ENCODE assay signal across 9 cellular contexts in genomic region chr3:148861277-148861869, GRCh38. TPM values are rescaled to one million over a fixed set of nuclear protein-coding genes. Genes with fewer than 3 reads are reported as not detected.
A peak's percentile ranks its signal among the peaks of the same experiment; 100 is the strongest.
DNase-seq lines count a peak whose midpoint lies in the region; ATAC-seq and TF ChIP-seq lines count a peak whose summit lies in the region.
"Had no signal": no experiment of that assay in that cellular context is flagged by ENCODE, and none has a peak within 500 bp of the region (broad histone marks: within the 10 kb centered on the region; RNA-seq: fewer than 3 reads in every experiment).

No MANE protein-coding gene starts in this region.

- H2AFZ ChIP-seq in PC-3 (ENCODE audit: low read length), result no peak overlapping the region

- no peak overlapping the region for H3K27ac Mint-ChIP-seq in endothelial cell (ENCODE audit: unreplicated experiment)
- H3K27ac Mint-ChIP-seq in nephron progenitor cell, result no peak overlapping the region
- H3K27ac Mint-ChIP-seq: activated naive CD8-positive, alpha-beta T cell had no signal

- H3K4me1 Mint-ChIP-seq in endothelial cell (ENCODE audit: unreplicated experiment), result no peaks in the 10 kb centered on the region
- H3K4me1 Mint-ChIP-seq in nephron progenitor cell, result peaks cover 11% of the 10 kb centered on the region

- no peaks in the 10 kb centered on the region for H3K9me2 ChIP-seq in PC-3 (replicated peaks; ENCODE audit: low read length)

- no peaks in the 10 kb centered on the region for H3K27me3 Mint-ChIP-seq in endothelial cell (ENCODE audit: unreplicated experiment)
- peaks cover 18% of the 10 kb centered on the region for H3K27me3 Mint-ChIP-seq in nephron progenitor cell (ENCODE audit: low read depth, poor library complexity)

- H3K9me3 Mint-ChIP-seq in endothelial cell (ENCODE audit: unreplicated experiment), result no peaks in the 10 kb centered on the region
- H3K9me3 Mint-ChIP-seq in nephron progenitor cell, result no peaks in the 10 kb centered on the region

- H3K4me2 ChIP-seq in PC-3 (ENCODE audit: low read length), result no peak overlapping the region

- intact Hi-C loops in PC-3 (cut with micrococcal nuclease), result loop anchor here (1.0 to 5.0 kb wide), 3 partner anchors 82 to 479 kb away; no protein-coding TSS in a partner anchor

- no peaks in the 10 kb centered on the region for H3K4me1 ChIP-seq in PC-3 (ENCODE audit: insufficient read depth, low read length)

- TF ChIP-seq CTCF in HL-60 (IDR thresholded peaks at IDR 0.05; ENCODE audit: insufficient read depth, low read length) (peak; percentile 27), PC-3 (conservative IDR thresholded peaks at IDR 0.05; ENCODE audit: low read depth, low read length) (peak; percentile 90), endothelial cell (IDR thresholded peaks at IDR 0.05; ENCODE audit: unreplicated experiment) (peak; percentile 91), nephron progenitor cell (IDR thresholded peaks at IDR 0.05) (peak; percentile 85)

- CTCF ChIA-PET in PC-3 (lab: Charles Lee), result interaction anchor here (0.6 kb wide), 1 partner anchor 82 kb away, joined by 4 read pairs; no protein-coding TSS in a partner anchor

- ATAC-seq in GM21381 (IDR thresholded peaks at IDR 0.05; ENCODE audit: unreplicated experiment), result peak; percentile 79
- peak; percentile 70 for ATAC-seq in PC-3

- no peaks in the 10 kb centered on the region for H3K36me3 ChIP-seq in PC-3 (ENCODE audit: low read depth, low read length)

- no peak overlapping the region for H3K27ac ChIP-seq in HL-60 (replicated peaks)
- no peak overlapping the region for H3K27ac ChIP-seq in PC-3 (ENCODE audit: low read length)

- H3K4me3 Mint-ChIP-seq in endothelial cell (ENCODE audit: unreplicated experiment), result no peak overlapping the region
- no peak overlapping the region for H3K4me3 Mint-ChIP-seq in nephron progenitor cell
- H3K4me3 Mint-ChIP-seq: activated naive CD8-positive, alpha-beta T cell had no signal

- H3K79me2 ChIP-seq in PC-3 (ENCODE audit: low read length), result no peaks in the 10 kb centered on the region

- H3F3A ChIP-seq in PC-3 (ENCODE audit: low read length, unreplicated experiment), result no peaks in the 10 kb centered on the region

- no peak overlapping the region for H3K4me3 ChIP-seq in HL-60 (replicated peaks; ENCODE audit: insufficient read depth, low read length)
- H3K4me3 ChIP-seq in PC-3 (ENCODE audit: low read length), result no peak overlapping the region

- no peaks in the 10 kb centered on the region for H4K20me1 ChIP-seq in PC-3 (ENCODE audit: low read length)

- no TSS peak for BruUV-seq in PC-3 (replicated peaks; lab: Mats Ljungman, UMichigan)

- no peak overlapping the region for H3K9ac ChIP-seq in PC-3 (ENCODE audit: low read length)

- POLR2A ChIA-PET in PC-3 (lab: Charles Lee; ENCODE audit: unreplicated experiment), result no interaction called here

- H3K27me3 ChIP-seq in HL-60 (ENCODE audit: insufficient read depth, poor library complexity, severe bottlenecking) (no peaks in the 10 kb centered on the region), PC-3 (ENCODE audit: low read length) (peaks cover 47% of the 10 kb centered on the region)

- DNase-seq in NCI-H2227 treated with DMSO at 0.1 percent for 48 hours (lab: John Stamatoyannopoulos, UW) (peak; percentile 1), NCI-H2227 (lab: John Stamatoyannopoulos, UW; ENCODE audit: unreplicated experiment) (no peak), HL-60 (ENCODE audit: low read depth in 1 of 2, low spot score in 1 of 2) (peak in 1 of 2 experiments; percentile 3), PC-3 (peak; percentile 72), endothelial cell (ENCODE audit: low spot score) (no peak), nephron progenitor cell (no peak)
- DNase-seq in stimulated activated CD4-positive, alpha-beta T cell treated with anti-CD3 and anti-CD28 coated beads, Interleukin-12 subunit alpha, Interleukin-12 subunit beta, amount 100 ng/mL, for 4 hours, result no peak

- H3K36me3 Mint-ChIP-seq in endothelial cell (ENCODE audit: low read depth, unreplicated experiment) (no peaks in the 10 kb centered on the region), nephron progenitor cell (ENCODE audit: low read depth) (no peaks in the 10 kb centered on the region)
- H3K36me3 Mint-ChIP-seq: activated naive CD8-positive, alpha-beta T cell had no signal

- no peaks in the 10 kb centered on the region for H3K9me3 ChIP-seq in PC-3 (ENCODE audit: low read length)

RNA-seq across cellular contexts. Expression of gene CPA3, which starts 3.7 kb away (rescaled TPM):
- total RNA-seq in PC-3 (2014; rRNA removed) (not detected in 2 replicates), endothelial cell (ENCODE audit: unreplicated experiment) (not detected)

RNA-seq across cellular contexts. Expression of gene CPB1, which starts 33.8 kb away (rescaled TPM):
- total RNA-seq in PC-3 (2014; rRNA removed), result not detected in 2 replicates
- total RNA-seq in endothelial cell (ENCODE audit: unreplicated experiment), result 37.2 TPM

Comparison
In these comparisons a context has a peak if more than half of its experiments do, and no peak if none do; other contexts are left out.
1. DNase-seq: peak in NCI-H2227 treated with DMSO at 0.1 percent for 48 hours (single experiment) and PC-3 (single experiment); none in NCI-H2227 (single experiment), endothelial cell (single experiment), nephron progenitor cell (single experiment) and stimulated activated CD4-positive, alpha-beta T cell treated with anti-CD3 and anti-CD28 coated beads, Interleukin-12 subunit alpha, Interleukin-12 subunit beta, amount 100 ng/mL, for 4 hours (single experiment).
2. CTCF ChIP-seq: peak in every context shown above with its lines; median percentile 91 in endothelial cell; 90 in PC-3; 85 in nephron progenitor cell; 27 in HL-60.
3. RNA of gene CPB1, which starts 33.8 kb away (total RNA-seq): 37.2 TPM in endothelial cell (single experiment); not detected in PC-3; every median in the first group is over 10 times any median in the second.